ENCODE assay signal across 8 cellular contexts in genomic region chr10:13348216-13349017, GRCh38. TPM values are rescaled to one million over a fixed set of nuclear protein-coding genes. Genes with fewer than 3 reads are reported as not detected.
DNase-seq lines count a peak whose midpoint lies in the region; ATAC-seq and TF ChIP-seq lines count a peak whose summit lies in the region.

A gene with protein sequence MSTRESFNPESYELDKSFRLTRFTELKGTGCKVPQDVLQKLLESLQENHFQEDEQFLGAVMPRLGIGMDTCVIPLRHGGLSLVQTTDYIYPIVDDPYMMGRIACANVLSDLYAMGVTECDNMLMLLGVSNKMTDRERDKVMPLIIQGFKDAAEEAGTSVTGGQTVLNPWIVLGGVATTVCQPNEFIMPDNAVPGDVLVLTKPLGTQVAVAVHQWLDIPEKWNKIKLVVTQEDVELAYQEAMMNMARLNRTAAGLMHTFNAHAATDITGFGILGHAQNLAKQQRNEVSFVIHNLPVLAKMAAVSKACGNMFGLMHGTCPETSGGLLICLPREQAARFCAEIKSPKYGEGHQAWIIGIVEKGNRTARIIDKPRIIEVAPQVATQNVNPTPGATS (minus strand): TSS chr10:13348293. CDS start chr10:13344950, 3,343 bp downstream.

- H3K4me3 ChIP-seq in BJ (ENCODE audit: low read depth, low read length) (peak within 1 kb of the TSS; percentile 67), endodermal cell (ENCODE audit: low read length) (peak within 1 kb of the TSS; percentile 96)

- no peak for DNase-seq in BJ (ENCODE audit: low read depth)
- peak; percentile 70 to 82 for DNase-seq in NOMO-1 (lab: John Stamatoyannopoulos, UW; ENCODE audit: unreplicated experiment in 2 of 2)
- peak; percentile 48 to 66 (median 58) for DNase-seq in activated CD8-positive, alpha-beta memory T cell treated with anti-CD3 and anti-CD28 coated beads for 48 hours (ENCODE audit: low read depth in 2 of 3, low spot score in 2 of 3)
- peak; percentile 92 for DNase-seq in endodermal cell
- peak; percentile 89 for DNase-seq in mesenteric fat pad (ENCODE audit: low spot score)
- peak; percentile 42 to 58 for DNase-seq in stimulated activated CD8-positive, alpha-beta memory T cell treated with anti-CD3 and anti-CD28 coated beads, Interleukin-15, amount 100 ng/mL, for 4 hours (ENCODE audit: low read depth in 2 of 2)

- H3K4me1 Mint-ChIP-seq in endodermal cell = peaks cover 62% of the 10 kb centered on the region

- H3K27me3 Mint-ChIP-seq in endodermal cell (ENCODE audit: insufficient read depth) = peaks cover 10% of the 10 kb centered on the region

- H3K9me3 Mint-ChIP-seq in endodermal cell = no peaks in the 10 kb centered on the region

- peak within 1 kb of the TSS; percentile 87 for H3K4me3 Mint-ChIP-seq in endodermal cell

- CTCF ChIA-PET in BJ (lab: Yijun Ruan, JAX) = interaction anchor here (0.8 kb wide), 1 partner anchor 24 kb away, joined by 3 read pairs; no protein-coding TSS in a partner anchor

- no peaks in the 10 kb centered on the region for H3K9me3 ChIP-seq in endodermal cell (ENCODE audit: control insufficient read depth, low read length)

- H3K36me3 ChIP-seq in BJ (ENCODE audit: control insufficient read depth, insufficient read depth, low read length) (no peaks in the 10 kb centered on the region), endodermal cell (ENCODE audit: control insufficient read depth, insufficient read depth, low read length) (peaks cover 10% of the 10 kb centered on the region)

- ATAC-seq in GM19025 (IDR thresholded peaks at IDR 0.05; ENCODE audit: low read depth, unreplicated experiment) = peak; percentile 53
- ATAC-seq in HG03280 (IDR thresholded peaks at IDR 0.05; ENCODE audit: unreplicated experiment) = peak; percentile 57

- H3K4me1 ChIP-seq in endodermal cell (ENCODE audit: control insufficient read depth, insufficient read depth, low read length) = no peaks in the 10 kb centered on the region

- peaks cover 14% of the 10 kb centered on the region for H3K27me3 ChIP-seq in BJ (ENCODE audit: control insufficient read depth, insufficient read depth, low read length)
- peaks cover 23% of the 10 kb centered on the region for H3K27me3 ChIP-seq in endodermal cell (ENCODE audit: control insufficient read depth, insufficient read depth, low read length, poor library complexity, severe bottlenecking)

- peaks cover 25% of the 10 kb centered on the region for H3K36me3 Mint-ChIP-seq in endodermal cell (ENCODE audit: low read depth)

- TF ChIP-seq CTCF in BJ (IDR thresholded peaks at IDR 0.05; ENCODE audit: insufficient read depth, low read depth, low read length) (no peak), endodermal cell (conservative IDR thresholded peaks at IDR 0.05) (no peak)

- POLR2A ChIA-PET in BJ (lab: Charles Lee) = no interaction called here

- H3K27ac Mint-ChIP-seq in endodermal cell = peak within 1 kb of the TSS; percentile 97

- WGBS in endodermal cell (ENCODE audit: insufficient coverage in 1 of 2, insufficient read length in 1 of 2), 2 experiments = 0% methylated on average over 35 to 65 of the region's 65 CpGs

- peak within 1 kb of the TSS; percentile 96 for H3K9ac ChIP-seq in endodermal cell (ENCODE audit: extremely low read depth, low read length, poor library complexity, severe bottlenecking)

- peak within 1 kb of the TSS; percentile 93 for H3K27ac ChIP-seq in endodermal cell (ENCODE audit: low read depth, low read length)

RNA-seq across cellular contexts. Expression of the gene that starts here (rescaled TPM):
- 41.9 and 60.6 TPM in 2 replicates for polyA plus RNA-seq in BJ (2011; rRNA removed)
- polyA minus RNA-seq in BJ (2011; rRNA and poly(A)+ RNA removed) = 18.1 and 22.1 TPM in 2 replicates
- 100 to 1,000 TPM; 127 to 268 TPM for total RNA-seq in endodermal cell
- polyA plus RNA-seq in endodermal cell (2013, experiment 1 of 2) = 123 TPM
- polyA plus RNA-seq in endodermal cell (2013, experiment 2 of 2) = 107 TPM
- total RNA-seq in mesenteric fat pad = 38.0 TPM
